In genomic region chr3:77227567-77227966, GRCh38 we compare ENCODE assay signal across 15 cellular contexts.
DNase-seq lines count a peak whose midpoint lies in the region; ATAC-seq and TF ChIP-seq lines count a peak whose summit lies in the region.
"Had no signal": no experiment of that assay in that cellular context is flagged by ENCODE, and none has a peak within 500 bp of the region (broad histone marks: within the 10 kb centered on the region; RNA-seq: fewer than 3 reads in every experiment).

No MANE protein-coding gene starts in this region.

- no peaks in the 10 kb centered on the region for H3K36me3 ChIP-seq in SU-DHL-6 (ENCODE audit: low read length)
- H3K36me3 ChIP-seq: BLaER1 had no signal

- peak overlapping the region; percentile 98 for H3K27ac ChIP-seq in SU-DHL-6 (ENCODE audit: low read depth, low read length)
- H3K27ac ChIP-seq: BLaER1 had no signal

- no peaks in the 10 kb centered on the region for H3K9me2 ChIP-seq in SU-DHL-6 (replicated peaks; ENCODE audit: insufficient read depth, low read length)

- no peak overlapping the region for H3K4me3 ChIP-seq in SU-DHL-6 (ENCODE audit: insufficient read depth, low read length, poor library complexity, severe bottlenecking)
- H3K4me3 ChIP-seq: BLaER1, GM12878 had no signal

- no peaks in the 10 kb centered on the region for H4K20me1 ChIP-seq in SU-DHL-6 (ENCODE audit: low read depth, low read length)
- H4K20me1 ChIP-seq: BLaER1 had no signal

- H3K27me3 ChIP-seq in SU-DHL-6 (ENCODE audit: low read length): no peaks in the 10 kb centered on the region
- H3K27me3 ChIP-seq: BLaER1 had no signal

- TF ChIP-seq CTCF in SU-DHL-6 (IDR thresholded peaks at IDR 0.05; ENCODE audit: insufficient read depth, low read length, poor library complexity, severe bottlenecking): no peak

- no peak overlapping the region for H2AFZ ChIP-seq in SU-DHL-6 (ENCODE audit: low read depth, low read length, severe bottlenecking)

- H3K4me2 ChIP-seq in SU-DHL-6 (ENCODE audit: low read depth, low read length, poor library complexity, severe bottlenecking): peak overlapping the region; percentile 57
- H3K4me2 ChIP-seq: BLaER1 had no signal

- ATAC-seq in esophagus mucosa (peak; percentile 89), HG03460 (IDR thresholded peaks at IDR 0.05; ENCODE audit: unreplicated experiment) (no peak), HG02938 (IDR thresholded peaks at IDR 0.05; ENCODE audit: unreplicated experiment) (no peak)
- ATAC-seq: GM12878 had no signal

- no peaks in the 10 kb centered on the region for H3K79me2 ChIP-seq in SU-DHL-6 (ENCODE audit: insufficient read depth, low read length)

- DNase-seq in NCI-H748 (lab: John Stamatoyannopoulos, UW; ENCODE audit: unreplicated experiment) (peak; percentile 18), NCI-H748 treated with DMSO at 0.1 percent for 48 hours (lab: John Stamatoyannopoulos, UW) (no peak), middle frontal gyrus (ENCODE audit: extremely low spot score, low spot score) (no peak), NCI-H345 treated with DMSO at 0.1 percent for 48 hours (lab: John Stamatoyannopoulos, UW; ENCODE audit: unreplicated experiment) (no peak)
- DNase-seq: 8988T; Calu3; CD4-positive, alpha-beta memory T cell; DMS79 treated with DMSO at 0.1 percent for 48 hours; H9 had no signal

- peaks cover 41% of the 10 kb centered on the region for H3F3A ChIP-seq in SU-DHL-6 (ENCODE audit: insufficient read depth)

- peak overlapping the region; percentile 50 for H3K9ac ChIP-seq in SU-DHL-6 (ENCODE audit: low read length)
- H3K9ac ChIP-seq: BLaER1 had no signal

- no peaks in the 10 kb centered on the region for H3K9me3 ChIP-seq in SU-DHL-6 (ENCODE audit: insufficient read depth, low read length)
- H3K9me3 ChIP-seq: BLaER1 had no signal
